In the genomic region with DNA sequence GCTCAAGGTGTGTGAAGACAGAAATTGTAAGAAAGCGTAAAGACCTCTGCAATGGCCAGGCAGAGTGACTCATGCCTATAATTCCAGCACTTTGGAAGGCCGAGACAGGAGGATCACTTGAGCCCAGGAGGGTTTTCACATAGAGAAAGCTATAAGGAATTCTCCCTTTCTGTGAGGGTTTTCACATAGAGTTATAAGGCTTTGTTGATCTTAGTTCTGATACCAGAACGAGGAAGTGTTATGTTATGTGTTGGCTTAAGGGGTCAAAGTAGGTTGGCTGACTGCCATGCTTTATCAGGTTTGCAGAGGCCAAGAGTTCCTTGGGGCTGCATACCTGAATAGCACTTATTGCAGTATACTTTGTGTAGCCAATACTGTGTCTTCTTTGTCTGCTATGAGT, we compare ENCODE assay signal across 15 cellular contexts.
A peak's percentile ranks its signal among the peaks of the same experiment; 100 is the strongest.
DNase-seq lines count a peak whose midpoint lies in the region; ATAC-seq, FAIRE-seq and TF ChIP-seq lines count a peak whose summit lies in the region.
"Had no signal": no experiment of that assay in that cellular context is flagged by ENCODE, and none has a peak within 500 bp of the region (broad histone marks: within the 10 kb centered on the region; RNA-seq: fewer than 3 reads in every experiment).

No MANE protein-coding gene starts in this region.

- ATAC-seq in pancreas (peak; percentile 64 to 84 (median 80)), GM18870 (IDR thresholded peaks at IDR 0.05; ENCODE audit: unreplicated experiment) (no peak)
- ATAC-seq: activated CD8-positive, alpha-beta memory T cell treated with anti-CD3 and anti-CD28 coated beads, Interleukin-2, amount 10 ng/mL, durations not matched to agents 7 days and 5 days had no signal

- peak; percentile 20 for DNase-seq in GM12865 (ENCODE audit: low read depth)
- peak; percentile 22 for DNase-seq in NAMALWA (ENCODE audit: low spot score)
- DNase-seq in choroid plexus epithelial cell (ENCODE audit: low read depth), result peak; percentile 36
- DNase-seq in pancreas, result peak in 3 of 6 donors; percentile 45 to 62 (median 46)
- no peak for DNase-seq in nephron progenitor cell
- DNase-seq in D721Med (ENCODE audit: insufficient read length, low spot score), result no peak
- DNase-seq in NCI-H526 treated with DMSO at 0.1 percent for 48 hours (lab: John Stamatoyannopoulos, UW), result no peak
- DNase-seq: activated CD8-positive, alpha-beta memory T cell treated with anti-CD3 and anti-CD28 coated beads, Interleukin-2, amount 10 ng/mL, durations not matched to agents 7 days and 5 days; DMS 273 treated with DMSO at 0.1 percent for 48 hours; GM23248; hypothalamus; T-helper 1 cell had no signal

- no peaks in the 10 kb centered on the region for H3K27me3 Mint-ChIP-seq in nephron progenitor cell (ENCODE audit: low read depth, poor library complexity)
- H3K27me3 Mint-ChIP-seq: activated CD8-positive, alpha-beta memory T cell treated with anti-CD3 and anti-CD28 coated beads, Interleukin-2, amount 10 ng/mL, durations not matched to agents 7 days and 5 days; IgD-negative memory B cell had no signal

- intact Hi-C loops in pancreas (cut with DNase I), result no loop called here

- no peaks in the 10 kb centered on the region for H3K9me3 ChIP-seq in pancreas

- H3K27ac Mint-ChIP-seq in nephron progenitor cell, result no peak overlapping the region
- H3K27ac Mint-ChIP-seq: activated CD8-positive, alpha-beta memory T cell treated with anti-CD3 and anti-CD28 coated beads, Interleukin-2, amount 10 ng/mL, durations not matched to agents 7 days and 5 days had no signal

- TF ChIP-seq CTCF in GM12865 (IDR thresholded peaks at IDR 0.05; ENCODE audit: insufficient read depth, low read depth, low read length, missing control alignments) (no peak), choroid plexus epithelial cell (conservative IDR thresholded peaks at IDR 0.05; ENCODE audit: low read depth, low read length) (no peak), pancreas (IDR thresholded peaks at IDR 0.05) (no peak), nephron progenitor cell (IDR thresholded peaks at IDR 0.05) (no peak), D721Med (IDR thresholded peaks at IDR 0.05; ENCODE audit: insufficient read depth, missing control alignments) (no peak)

- H3K4me3 Mint-ChIP-seq in nephron progenitor cell, result no peak overlapping the region
- H3K4me3 Mint-ChIP-seq: activated CD8-positive, alpha-beta memory T cell treated with anti-CD3 and anti-CD28 coated beads, Interleukin-2, amount 10 ng/mL, durations not matched to agents 7 days and 5 days; IgD-negative memory B cell had no signal

- H3K4me1 ChIP-seq in pancreas, result peaks cover 10 to 18% (median 17%) of the 10 kb centered on the region in 3 donors

- H3K27me3 ChIP-seq in pancreas, result no peaks in the 10 kb centered on the region

- H3K36me3 ChIP-seq in pancreas, result no peaks in the 10 kb centered on the region

- peak overlapping the region in 3 of 4 donors; percentile 49 to 69 (median 66) for H3K27ac ChIP-seq in pancreas
- H3K27ac ChIP-seq: GM23248, skin epidermis had no signal

- H3K36me3 Mint-ChIP-seq in nephron progenitor cell (ENCODE audit: low read depth), result peaks cover 40% of the 10 kb centered on the region

- 50 to 58% methylated on average over 3 of the region's 3 CpGs for WGBS in pancreas, 2 donors

- H3K4me3 ChIP-seq in GM12865 (ENCODE audit: low read depth, low read length) (no peak overlapping the region), choroid plexus epithelial cell (ENCODE audit: low read depth, low read length) (no peak overlapping the region), pancreas (no peak overlapping the region)
- H3K4me3 ChIP-seq: GM23248, skin epidermis had no signal

- FAIRE-seq in pancreas (lab: Jason Lieb, UNC), result peak; percentile 37
- FAIRE-seq in D721Med (lab: Jason Lieb, UNC), result no peak

- H3K4me1 Mint-ChIP-seq in nephron progenitor cell, result peaks cover 16% of the 10 kb centered on the region

- H3K9me3 Mint-ChIP-seq in nephron progenitor cell, result no peaks in the 10 kb centered on the region

Comparison
In these comparisons a context has a peak if more than half of its experiments do, and no peak if none do; other contexts are left out.
1. DNase-seq: peak in GM12865 (single experiment), NAMALWA (single experiment) and choroid plexus epithelial cell (single experiment); none in nephron progenitor cell (single experiment), D721Med (single experiment) and NCI-H526 treated with DMSO at 0.1 percent for 48 hours (single experiment).